11 cellular contexts compared by ENCODE assay signal in genomic region chr14:99321955-99322730, GRCh38.
"Had no signal": no experiment of that assay in that cellular context is flagged by ENCODE, and none has a peak within 500 bp of the region (broad histone marks: within the 10 kb centered on the region; RNA-seq: fewer than 3 reads in every experiment).

No MANE protein-coding gene starts in this region.

- H3K4me3 ChIP-seq: cardiac muscle cell, colonic mucosa, gastroesophageal sphincter, suprapubic skin had no signal

- H3K4me3 Mint-ChIP-seq: activated naive CD4-positive, alpha-beta T cell treated with anti-CD3 and anti-CD28 coated beads for 36 hours; T-helper 2 cell treated with Interferon-gamma antibody and Interleukin-4, amounts not matched to agents 5 μg/mL and 100 μg/mL, for 36 hours; type B pancreatic cell had no signal

- H3K27ac ChIP-seq: cardiac muscle cell, colonic mucosa, epithelial cell of prostate, gastroesophageal sphincter, suprapubic skin had no signal

- H3K36me3 ChIP-seq: cardiac muscle cell, colonic mucosa, gastroesophageal sphincter, suprapubic skin had no signal

- H3K9me3 ChIP-seq: colonic mucosa, suprapubic skin had no signal

- H3K27ac Mint-ChIP-seq: activated naive CD4-positive, alpha-beta T cell treated with anti-CD3 and anti-CD28 coated beads for 36 hours; T-helper 2 cell treated with Interferon-gamma antibody and Interleukin-4, amounts not matched to agents 5 μg/mL and 100 μg/mL, for 36 hours; type B pancreatic cell had no signal

- H3K36me3 Mint-ChIP-seq: type B pancreatic cell had no signal

- H3K9me3 Mint-ChIP-seq: activated naive CD4-positive, alpha-beta T cell treated with anti-CD3 and anti-CD28 coated beads for 36 hours; T-helper 2 cell treated with Interferon-gamma antibody and Interleukin-4, amounts not matched to agents 5 μg/mL and 100 μg/mL, for 36 hours; type B pancreatic cell had no signal

- DNase-seq: activated naive CD4-positive, alpha-beta T cell treated with anti-CD3 and anti-CD28 coated beads for 36 hours; colonic mucosa; effector CD8-positive, alpha-beta T cell; stimulated activated CD4-positive, alpha-beta T cell treated with anti-CD3 and anti-CD28 coated beads, Interleukin-2, amount 100 ng/mL, for 48 hours; stimulated activated naive CD8-positive, alpha-beta T cell treated with anti-CD3 and anti-CD28 coated beads, Interleukin-15, Interleukin-2, amounts not matched to agents 100 U/mL and 50 U/mL, for 24 hours had no signal

- H3K4me1 ChIP-seq: gastroesophageal sphincter had no signal

- ATAC-seq: gastroesophageal sphincter; stimulated activated naive CD8-positive, alpha-beta T cell treated with anti-CD3 and anti-CD28 coated beads, Interleukin-15, Interleukin-2, amounts not matched to agents 100 U/mL and 50 U/mL, for 24 hours had no signal

- H3K27me3 ChIP-seq: cardiac muscle cell, colonic mucosa had no signal
